11 cellular contexts compared by ENCODE assay signal in the genomic region with DNA sequence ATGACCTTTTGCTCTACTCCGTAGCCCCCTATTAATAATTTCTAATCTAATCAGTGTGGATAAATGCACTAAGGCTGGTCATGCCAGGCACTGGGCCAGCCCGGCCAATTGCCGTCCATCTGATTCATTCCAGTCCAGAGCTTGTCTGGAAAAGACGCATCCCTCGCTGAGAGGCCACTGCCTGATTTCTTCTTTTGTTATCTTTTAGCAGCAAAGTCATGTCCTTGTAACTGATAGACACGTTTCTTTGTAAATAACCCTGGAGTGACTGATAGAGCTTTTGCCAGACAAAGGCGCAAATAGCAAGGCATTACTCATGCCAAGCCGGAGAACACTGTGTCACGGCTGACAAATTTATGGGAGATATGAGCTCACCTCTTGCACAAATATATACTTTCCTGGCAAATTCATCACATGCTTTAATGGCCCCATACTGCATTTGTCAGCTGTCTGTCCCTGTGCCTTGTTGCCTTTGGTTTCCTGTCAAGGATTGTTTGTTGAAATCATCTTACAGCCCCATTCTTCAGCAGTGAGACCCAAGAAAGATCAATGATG.
DNase-seq lines count a peak whose midpoint lies in the region; ATAC-seq and TF ChIP-seq lines count a peak whose summit lies in the region.
"Had no signal": no experiment of that assay in that cellular context is flagged by ENCODE, and none has a peak within 500 bp of the region (broad histone marks: within the 10 kb centered on the region; RNA-seq: fewer than 3 reads in every experiment).

No MANE protein-coding gene starts in this region.

- H3K4me3 ChIP-seq in IMR-90 (ENCODE audit: insufficient read depth, low read depth, low read length) (no peak overlapping the region), adrenal gland (no peak overlapping the region), right atrium auricular region (no peak overlapping the region), testis (no peak overlapping the region)
- H3K4me3 ChIP-seq: suprapubic skin had no signal

- H3K4me1 ChIP-seq in IMR-90 (ENCODE audit: control insufficient read depth, insufficient read depth, low read length) (peaks cover 14% of the 10 kb centered on the region), adrenal gland (replicated peaks in 1 of 2) (peaks cover 10 to 26% of the 10 kb centered on the region in 2 donors), right atrium auricular region (peaks cover 0 to 17% of the 10 kb centered on the region in 2 donors), testis (peaks cover 5% of the 10 kb centered on the region)
- H3K4me1 ChIP-seq: suprapubic skin had no signal

- WGBS in IMR-90 (ENCODE audit: extremely low coverage in 2 of 2, insufficient read length in 1 of 2), 2 experiments: 0% methylated on average over 4 of the region's 9 CpGs; no CpG with 5 or more reads in 1 of the 2 experiments
- 9 to 24% (median 23%) methylated on average over 9 of the region's 9 CpGs for WGBS in adrenal gland, 4 donors
- 54 to 66% methylated on average over 9 of the region's 9 CpGs for WGBS in testis, 2 donors

- dilution Hi-C loops in IMR-90 (cut with HindIII; ENCODE audit: low sequenced_read_pairs, unreplicated experiment): no loop called here

- no peaks in the 10 kb centered on the region for H3K9me3 ChIP-seq in IMR-90 (ENCODE audit: control insufficient read depth, insufficient read depth, low read length)
- no peaks in the 10 kb centered on the region for H3K9me3 ChIP-seq in adrenal gland (replicated peaks in 1 of 3)
- no peaks in the 10 kb centered on the region for H3K9me3 ChIP-seq in right atrium auricular region
- no peaks in the 10 kb centered on the region for H3K9me3 ChIP-seq in testis
- H3K9me3 ChIP-seq: suprapubic skin had no signal

- TF ChIP-seq POLR2A in IMR-90 (IDR thresholded peaks at IDR 0.05; ENCODE audit: low read depth, low read length) (no peak), adrenal gland (IDR thresholded peaks at IDR 0.05) (no peak), testis (IDR thresholded peaks at IDR 0.05) (no peak)

- peak overlapping the region; percentile 1; the same call in 1 of the 2 replicates for H3K4ac ChIP-seq in IMR-90 (ENCODE audit: low read depth, low read length)

- no peak overlapping the region for H2AK9ac ChIP-seq in IMR-90 (replicated peaks; ENCODE audit: low read depth, low read length, poor library complexity)

- no peak overlapping the region for H3K56ac ChIP-seq in IMR-90 (ENCODE audit: extremely low read depth, insufficient read depth, low read length)

- H3K9ac ChIP-seq in IMR-90 (ENCODE audit: low read depth, low read length): no peak overlapping the region

- peak overlapping the region; percentile 46 for H2AFZ ChIP-seq in IMR-90 (replicated peaks; ENCODE audit: low read length, poor library complexity)

- H3K9me1 ChIP-seq in IMR-90 (ENCODE audit: insufficient read depth, low read length): peaks cover 10% of the 10 kb centered on the region; the same call in 1 of the 2 replicates

- H3K27me3 ChIP-seq in IMR-90 (ENCODE audit: control insufficient read depth, insufficient read depth, low read length) (no peaks in the 10 kb centered on the region), adrenal gland (no peaks in the 10 kb centered on the region), right atrium auricular region (no peaks in the 10 kb centered on the region), testis (no peaks in the 10 kb centered on the region)
- H3K27me3 ChIP-seq: suprapubic skin had no signal

- peak overlapping the region; percentile 20; the same call in 1 of the 2 replicates for H3K18ac ChIP-seq in IMR-90 (ENCODE audit: low read depth, low read length)

- no TSS peak for BruUV-seq in IMR-90 (replicated peaks; lab: Mats Ljungman, UMichigan)

- H2BK15ac ChIP-seq in IMR-90 (ENCODE audit: low read depth, low read length): 0 out of 3 replicates have a peak overlapping the region, but pooled peaks have one; percentile 57

- no peaks in the 10 kb centered on the region for H3K36me3 ChIP-seq in IMR-90 (ENCODE audit: control insufficient read depth, insufficient read depth, low read length)
- no peaks in the 10 kb centered on the region for H3K36me3 ChIP-seq in adrenal gland (replicated peaks in 1 of 2)
- H3K36me3 ChIP-seq in right atrium auricular region: no peaks in the 10 kb centered on the region
- no peaks in the 10 kb centered on the region for H3K36me3 ChIP-seq in testis (ENCODE audit: low read depth, missing control alignments)
- H3K36me3 ChIP-seq: suprapubic skin had no signal

- H4K8ac ChIP-seq in IMR-90 (ENCODE audit: low read depth in 2 of 2, low read length in 2 of 2): no peak overlapping the region

- no peak overlapping the region for H4K5ac ChIP-seq in IMR-90 (ENCODE audit: low read depth, low read length)

- in situ Hi-C loops in IMR-90 (cut with MboI; ENCODE audit: low sequenced_read_pairs): no loop called here

- peak; percentile 81 for DNase-seq in IMR-90
- peak; percentile 84 to 97 (median 94) for DNase-seq in adrenal gland
- DNase-seq in right atrium auricular region (ENCODE audit: low spot score): peak; percentile 72
- DNase-seq in testis: peak; percentile 88
- no peak for DNase-seq in activated effector memory CD4-positive, alpha-beta T cell treated with anti-CD3 and anti-CD28 coated beads, Interleukin-2, amount 50 U/mL, for 16 hours
- no peak for DNase-seq in GM03348 (ENCODE audit: low spot score)
- DNase-seq in stimulated activated CD8-positive, alpha-beta memory T cell treated with anti-CD3 and anti-CD28 coated beads, Interleukin-4, amount 100 ng/mL, for 48 hours: no peak
- DNase-seq: activated naive CD4-positive, alpha-beta T cell treated with anti-CD3 and anti-CD28 coated beads, Interleukin-2, amount 50 U/mL, for 16 hours; stimulated activated CD4-positive, alpha-beta T cell treated with anti-CD3 and anti-CD28 coated beads, Interleukin-12 subunit alpha, Interleukin-12 subunit beta, amount 100 ng/mL, for 4 hours had no signal

- peak overlapping the region; percentile 18; the same call in 1 of the 2 replicates for H2BK20ac ChIP-seq in IMR-90 (ENCODE audit: low read depth, low read length)

- H2BK5ac ChIP-seq in IMR-90 (ENCODE audit: low read depth, low read length, poor library complexity, severe bottlenecking): peak overlapping the region; percentile 50

- H3K14ac ChIP-seq in IMR-90 (replicated peaks; ENCODE audit: low read depth, low read length): peak overlapping the region; percentile 18; the same call in 1 of the 2 replicates

- POLR2A ChIA-PET in IMR-90 (lab: Charles Lee; ENCODE audit: unreplicated experiment): no interaction called here

- H3K23ac ChIP-seq in IMR-90 (ENCODE audit: low read depth, low read length): no peak overlapping the region

- peak; percentile 12; the same call in 1 of the 2 replicates for TF ChIP-seq RAD21 in IMR-90 (IDR thresholded peaks at IDR 0.05; ENCODE audit: low read length)

- TF ChIP-seq CTCF in IMR-90 (conservative IDR thresholded peaks at IDR 0.05; ENCODE audit: low read depth, low read length) (no peak), adrenal gland (IDR thresholded peaks at IDR 0.05) (no peak), right atrium auricular region (IDR thresholded peaks at IDR 0.05) (no peak), testis (IDR thresholded peaks at IDR 0.05) (no peak)

- ATAC-seq in IMR-90 (ENCODE audit: low read depth): peak; percentile 73
- ATAC-seq: HCT116 had no signal

- H2BK120ac ChIP-seq in IMR-90 (ENCODE audit: low read depth, low read length): peak overlapping the region; percentile 17; the same call in 1 of the 2 replicates

- no peak overlapping the region for H4K91ac ChIP-seq in IMR-90 (ENCODE audit: insufficient read depth, low read depth, low read length)

- 0 out of 4 replicates have a peak, but pooled peaks cover 0 to 1% of the 10 kb centered on the region in 2 experiments for H3K79me1 ChIP-seq in IMR-90 (ENCODE audit: low read depth in 1 of 2, low read length in 2 of 2)

- no peak overlapping the region for H3K27ac ChIP-seq in IMR-90 (ENCODE audit: insufficient read depth, low read length)
- peak overlapping the region in 4 of 5 donors; percentile 43 to 75 (median 69) for H3K27ac ChIP-seq in adrenal gland
- peak overlapping the region; percentile 46 to 81 for H3K27ac ChIP-seq in right atrium auricular region
- peak overlapping the region in 1 of 2 donors; percentile 42 for H3K27ac ChIP-seq in testis
- H3K27ac ChIP-seq: suprapubic skin had no signal

- intact Hi-C loops in IMR-90 (cut with micrococcal nuclease): no loop called here
- intact Hi-C loops in adrenal gland (cut with DNase I): no loop called here
- intact Hi-C loops in testis (cut with DNase I; ENCODE audit: low total_unique reads): no loop called here

- CTCF ChIA-PET in IMR-90 (lab: Yijun Ruan, JAX): interaction anchor here (0.6 kb wide), 1 partner anchor 84 kb away, joined by 6 read pairs; no protein-coding TSS in a partner anchor

- no peak overlapping the region for H2AK5ac ChIP-seq in IMR-90 (ENCODE audit: low read depth, low read length)

- H4K20me1 ChIP-seq in IMR-90 (ENCODE audit: insufficient read depth, low read length): no peaks in the 10 kb centered on the region

- peak overlapping the region; percentile 51 for H3K4me2 ChIP-seq in IMR-90 (ENCODE audit: low read depth, low read length)

TF ChIP-seq in IMR-90, 13 proteins besides CTCF, POLR2A, EP300 and RAD21:
- TF ChIP-seq BHLHE40 (IDR thresholded peaks at IDR 0.05; ENCODE audit: low read depth, low read length) (peak; percentile 86), NFE2L2 (IDR thresholded peaks at IDR 0.05; ENCODE audit: low read depth, low read length) (no peak; the same call in 1 of the 2 replicates), CEBPB (IDR thresholded peaks at IDR 0.05; ENCODE audit: low read depth, low read length) (peak; percentile 84), MAZ (IDR thresholded peaks at IDR 0.05; ENCODE audit: borderline replicate concordance, low read depth, low read length) (no peak), RCOR1 (IDR thresholded peaks at IDR 0.05; ENCODE audit: insufficient replicate concordance, low read length) (peak; percentile 13), FOS (IDR thresholded peaks at IDR 0.05; ENCODE audit: low read depth, low read length) (peak; percentile 55; the same call in 1 of the 2 replicates)

Comparison
In these comparisons a context has a peak if more than half of its experiments do, and no peak if none do; other contexts are left out.
1. DNase-seq: peak in IMR-90 (single experiment), adrenal gland (7 of 7), right atrium auricular region (single experiment) and testis (single experiment); none in activated effector memory CD4-positive, alpha-beta T cell treated with anti-CD3 and anti-CD28 coated beads, Interleukin-2, amount 50 U/mL, for 16 hours (single experiment), GM03348 (single experiment) and stimulated activated CD8-positive, alpha-beta memory T cell treated with anti-CD3 and anti-CD28 coated beads, Interleukin-4, amount 100 ng/mL, for 48 hours (single experiment).